In the genomic region with DNA sequence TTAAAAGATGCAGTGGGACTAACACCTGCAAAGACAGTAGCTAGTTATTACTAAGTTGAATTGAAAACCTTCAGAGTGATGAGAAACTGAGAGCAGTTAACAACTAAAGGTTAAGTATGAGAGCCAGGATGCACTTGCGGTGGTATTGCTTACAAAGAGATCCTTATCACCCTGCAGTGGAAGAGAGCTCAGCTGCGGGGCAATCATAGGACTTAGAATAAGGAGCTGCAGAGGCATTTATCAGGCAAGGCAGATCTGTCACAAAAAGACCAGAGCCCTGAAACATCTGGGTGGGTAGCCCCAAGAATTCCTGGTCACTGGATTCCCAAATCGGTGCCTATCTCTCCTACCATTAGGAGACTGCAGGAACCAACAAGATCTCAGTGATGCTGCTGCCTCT, we compare ENCODE assay signal across 25 cellular contexts. TPM values are rescaled to one million over a fixed set of nuclear protein-coding genes. Genes with fewer than 3 reads are reported as not detected.
A peak's percentile ranks its signal among the peaks of the same experiment; 100 is the strongest.
DNase-seq lines count a peak whose midpoint lies in the region; ATAC-seq and TF ChIP-seq lines count a peak whose summit lies in the region.
"Had no signal": no experiment of that assay in that cellular context is flagged by ENCODE, and none has a peak within 500 bp of the region (broad histone marks: within the 10 kb centered on the region; RNA-seq: fewer than 3 reads in every experiment).

No MANE protein-coding gene starts in this region.

- no peak overlapping the region for H4K5ac ChIP-seq in mesendoderm (ENCODE audit: low read length)

- H3K9ac ChIP-seq in mesendoderm (ENCODE audit: low read length) = no peak overlapping the region

- H3K27ac ChIP-seq in HEK293 (ENCODE audit: extremely low read depth, low read depth, low read length) (no peak overlapping the region), mesendoderm (ENCODE audit: low read depth, low read length) (no peak overlapping the region)
- H3K27ac ChIP-seq: left lung, right atrium auricular region had no signal

- no peaks in the 10 kb centered on the region for H3K4me1 Mint-ChIP-seq in activated naive CD4-positive, alpha-beta T cell treated with anti-CD3 and anti-CD28 coated beads, Interleukin-2, amount 10 ng/mL, durations not matched to agents 7 days and 5 days
- peaks cover 10% of the 10 kb centered on the region for H3K4me1 Mint-ChIP-seq in activated T-helper 2 cell treated with anti-CD3 and anti-CD28 coated beads, Interferon-gamma antibody, Interleukin-2, Interleukin-4, amounts not matched to agents 10 μg/mL and 5 μg/mL and 100 μg/mL, durations not matched to agents 14 hours and 24 hours and 36 hours (ENCODE audit: low read depth)
- H3K4me1 Mint-ChIP-seq: natural killer cell had no signal

- H3K36me3 ChIP-seq in HEK293 (ENCODE audit: control insufficient read depth in 2 of 2, insufficient read depth in 1 of 2, low read length in 2 of 2) = no peaks in the 10 kb centered on the region
- no peaks in the 10 kb centered on the region for H3K36me3 ChIP-seq in mesendoderm (ENCODE audit: control insufficient read depth, insufficient read depth, low read length)
- H3K36me3 ChIP-seq: left lung, right atrium auricular region had no signal

- intact Hi-C loops in activated T-helper 2 cell treated with anti-CD3 and anti-CD28 coated beads, Interferon-gamma antibody, Interleukin-2, Interleukin-4, amounts not matched to agents 10 μg/mL and 5 μg/mL and 100 μg/mL, durations not matched to agents 14 hours and 24 hours and 36 hours (cut with micrococcal nuclease) = no loop called here

- no CpG with 5 or more reads among the region's 3 CpGs for WGBS in mesendoderm (ENCODE audit: extremely low coverage, insufficient coverage, low lambda C conversion rate)

- H3K4me2 ChIP-seq in mesendoderm (ENCODE audit: low read length) = no peak overlapping the region

- ATAC-seq in HG02763 (IDR thresholded peaks at IDR 0.05; ENCODE audit: unreplicated experiment) = no peak
- ATAC-seq: left lung, natural killer cell, Right ventricle myocardium inferior had no signal

- no peaks in the 10 kb centered on the region for H3K79me2 ChIP-seq in mesendoderm (ENCODE audit: control insufficient read depth, insufficient read depth, low read length)

- H2AK5ac ChIP-seq in mesendoderm (ENCODE audit: low read length) = no peak overlapping the region

- H2BK120ac ChIP-seq in mesendoderm (ENCODE audit: low read depth, low read length) = no peak overlapping the region

- H3K4me3 Mint-ChIP-seq in activated naive CD4-positive, alpha-beta T cell treated with anti-CD3 and anti-CD28 coated beads, Interleukin-2, amount 10 ng/mL, durations not matched to agents 7 days and 5 days = no peak overlapping the region
- no peak overlapping the region for H3K4me3 Mint-ChIP-seq in activated T-helper 2 cell treated with anti-CD3 and anti-CD28 coated beads, Interferon-gamma antibody, Interleukin-2, Interleukin-4, amounts not matched to agents 10 μg/mL and 5 μg/mL and 100 μg/mL, durations not matched to agents 14 hours and 24 hours and 36 hours (ENCODE audit: low read depth)
- H3K4me3 Mint-ChIP-seq: mesothelial cell of epicardium, natural killer cell had no signal

- no peak overlapping the region for H3K23ac ChIP-seq in mesendoderm (ENCODE audit: low read length)

- no peaks in the 10 kb centered on the region for H3K9me3 Mint-ChIP-seq in activated naive CD4-positive, alpha-beta T cell treated with anti-CD3 and anti-CD28 coated beads, Interleukin-2, amount 10 ng/mL, durations not matched to agents 7 days and 5 days
- H3K9me3 Mint-ChIP-seq in activated T-helper 2 cell treated with anti-CD3 and anti-CD28 coated beads, Interferon-gamma antibody, Interleukin-2, Interleukin-4, amounts not matched to agents 10 μg/mL and 5 μg/mL and 100 μg/mL, durations not matched to agents 14 hours and 24 hours and 36 hours = no peaks in the 10 kb centered on the region
- H3K9me3 Mint-ChIP-seq: mesothelial cell of epicardium, natural killer cell had no signal

- TF ChIP-seq CTCF in HEK293 (tag by site-specific recombination; IDR thresholded peaks at IDR 0.05) = no peak

- H3K4ac ChIP-seq in mesendoderm (ENCODE audit: low read depth, low read length) = no peak overlapping the region

- H3K4me3 ChIP-seq in HEK293 (ENCODE audit: low read depth, low read length) (no peak overlapping the region), mesendoderm (ENCODE audit: low read length) (no peak overlapping the region)
- H3K4me3 ChIP-seq: left lung, right atrium auricular region had no signal

- no peak overlapping the region for H3K56ac ChIP-seq in mesendoderm (ENCODE audit: low read length)

- H3K18ac ChIP-seq in mesendoderm (ENCODE audit: low read length) = no peak overlapping the region

- H3K4me1 ChIP-seq in HEK293 (ENCODE audit: control insufficient read depth, insufficient read depth, low read length) (no peaks in the 10 kb centered on the region), mesendoderm (ENCODE audit: control insufficient read depth, low read depth, low read length) (no peaks in the 10 kb centered on the region)

- peak; percentile 32 for DNase-seq in activated naive CD4-positive, alpha-beta T cell treated with anti-CD3 and anti-CD28 coated beads, Interleukin-2, amount 10 ng/mL, durations not matched to agents 7 days and 5 days
- no peak for DNase-seq in activated naive CD4-positive, alpha-beta T cell (lab: John Stamatoyannopoulos, UW)
- DNase-seq in activated T-helper 2 cell treated with anti-CD3 and anti-CD28 coated beads, Interferon-gamma antibody, Interleukin-2, Interleukin-4, amounts not matched to agents 10 μg/mL and 5 μg/mL and 100 μg/mL, durations not matched to agents 14 hours and 24 hours and 36 hours (ENCODE audit: low spot score) = peak; percentile 22
- DNase-seq in mesendoderm (peak; percentile 62), DMS153 treated with DMSO at 0.1 percent for 48 hours (lab: John Stamatoyannopoulos, UW; ENCODE audit: unreplicated experiment) (no peak)
- DNase-seq in stimulated activated CD4-positive, alpha-beta T cell treated with anti-CD3 and anti-CD28 coated beads, Interleukin-2, amount 100 ng/mL, for 48 hours = no peak
- DNase-seq: activated CD4-positive, CD25-positive, alpha-beta regulatory T cell; activated CD8-positive, alpha-beta memory T cell treated with anti-CD3 and anti-CD28 coated beads, Interleukin-2, amount 50 U/mL, for 48 hours; activated effector memory CD4-positive, alpha-beta T cell treated with Interleukin-2 at 50 U/mL for 16 hours; amniotic stem cell; C1 segment of cervical spinal cord; dermis blood vessel endothelial cell; GF-D8; HCEC 1CT; Kasumi-1; left lung; natural killer cell; NCI-H187 treated with DMSO at 0.1 percent for 48 hours; NCI-H774 had no signal

- no peaks in the 10 kb centered on the region for H3K79me1 ChIP-seq in mesendoderm (ENCODE audit: low read length)

- no peaks in the 10 kb centered on the region for H3K9me3 ChIP-seq in HEK293 (ENCODE audit: control insufficient read depth, insufficient read depth, low read depth, low read length)
- H3K9me3 ChIP-seq: left lung, right atrium auricular region had no signal

- no peak overlapping the region for H2BK5ac ChIP-seq in mesendoderm (ENCODE audit: low read length)

- no peaks in the 10 kb centered on the region for H3K27me3 ChIP-seq in mesendoderm (ENCODE audit: insufficient read depth, low read length, poor library complexity)
- H3K27me3 ChIP-seq: left lung, right atrium auricular region had no signal

- H3K36me3 Mint-ChIP-seq in activated naive CD4-positive, alpha-beta T cell treated with anti-CD3 and anti-CD28 coated beads, Interleukin-2, amount 10 ng/mL, durations not matched to agents 7 days and 5 days = no peaks in the 10 kb centered on the region
- H3K36me3 Mint-ChIP-seq in activated T-helper 2 cell treated with anti-CD3 and anti-CD28 coated beads, Interferon-gamma antibody, Interleukin-2, Interleukin-4, amounts not matched to agents 10 μg/mL and 5 μg/mL and 100 μg/mL, durations not matched to agents 14 hours and 24 hours and 36 hours (ENCODE audit: low read depth) = no peaks in the 10 kb centered on the region
- H3K36me3 Mint-ChIP-seq: mesothelial cell of epicardium, natural killer cell had no signal

- POLR2A ChIA-PET in HEK293 (lab: Yijun Ruan, JAX) = interaction anchor here (0.9 kb wide), 1 partner anchor 28 kb away, joined by 3 read pairs; no protein-coding TSS in a partner anchor

- no peak overlapping the region for H4K8ac ChIP-seq in mesendoderm (ENCODE audit: low read depth, low read length)

- no peak overlapping the region for H3K27ac Mint-ChIP-seq in activated naive CD4-positive, alpha-beta T cell treated with anti-CD3 and anti-CD28 coated beads, Interleukin-2, amount 10 ng/mL, durations not matched to agents 7 days and 5 days
- H3K27ac Mint-ChIP-seq in activated T-helper 2 cell treated with anti-CD3 and anti-CD28 coated beads, Interferon-gamma antibody, Interleukin-2, Interleukin-4, amounts not matched to agents 10 μg/mL and 5 μg/mL and 100 μg/mL, durations not matched to agents 14 hours and 24 hours and 36 hours = no peak overlapping the region
- H3K27ac Mint-ChIP-seq: mesothelial cell of epicardium, natural killer cell had no signal

- no peak overlapping the region for H2BK15ac ChIP-seq in mesendoderm (replicated peaks; ENCODE audit: low read depth)

- CTCF ChIA-PET in activated naive CD4-positive, alpha-beta T cell treated with anti-CD3 and anti-CD28 coated beads, Interleukin-2, amount 10 ng/mL, durations not matched to agents 7 days and 5 days (lab: Charles Lee) = interaction anchor here (0.5 to 1.3 kb wide), 2 partner anchors 12 to 34 kb away, joined by 3 to 4 read pairs; partner anchors contain the start of gene CFAP300
- CTCF ChIA-PET in HEK293 (lab: Yijun Ruan, JAX) = interaction anchor here (0.5 to 10.7 kb wide), 3 partner anchors 11 to 958 kb away, joined by 3 to 196 read pairs (median 3); no protein-coding TSS in a partner anchor

- H3K27me3 Mint-ChIP-seq in activated naive CD4-positive, alpha-beta T cell treated with anti-CD3 and anti-CD28 coated beads, Interleukin-2, amount 10 ng/mL, durations not matched to agents 7 days and 5 days = peaks cover 21% of the 10 kb centered on the region
- peaks cover 17% of the 10 kb centered on the region for H3K27me3 Mint-ChIP-seq in activated T-helper 2 cell treated with anti-CD3 and anti-CD28 coated beads, Interferon-gamma antibody, Interleukin-2, Interleukin-4, amounts not matched to agents 10 μg/mL and 5 μg/mL and 100 μg/mL, durations not matched to agents 14 hours and 24 hours and 36 hours (ENCODE audit: low read depth)

TF ChIP-seq in HEK293, 187 proteins besides CTCF, POLR2A, EP300 and RAD21:
- TF ChIP-seq TRIM28 (IDR thresholded peaks at IDR 0.05; ENCODE audit: borderline replicate concordance, low read length) (0 out of 2 replicates have a peak, but pooled peaks have one; percentile 60), ZNF433 (tag by site-specific recombination; IDR thresholded peaks at IDR 0.05; ENCODE audit: low read depth) (no peak)

RNA-seq across cellular contexts. Expression of gene CFAP300, which starts 34.3 kb away (rescaled TPM):
- total RNA-seq in activated T-helper 2 cell treated with anti-CD3 and anti-CD28 coated beads, Interferon-gamma antibody, Interleukin-2, Interleukin-4, amounts not matched to agents 10 μg/mL and 5 μg/mL and 100 μg/mL, durations not matched to agents 14 hours and 24 hours and 36 hours = not detected in 2 replicates
- 0.48 TPM for polyA plus RNA-seq in mesendoderm (2013, experiment 1 of 2)
- polyA plus RNA-seq in mesendoderm (2013, experiment 2 of 2) = 0.35 TPM
- total RNA-seq: dermis blood vessel endothelial cell, natural killer cell, OCI-LY7 had no signal

Comparison
In these comparisons a context has a peak if more than half of its experiments do, and no peak if none do; other contexts are left out.
1. DNase-seq: peak in activated naive CD4-positive, alpha-beta T cell treated with anti-CD3 and anti-CD28 coated beads, Interleukin-2, amount 10 ng/mL, durations not matched to agents 7 days and 5 days (single experiment), activated T-helper 2 cell treated with anti-CD3 and anti-CD28 coated beads, Interferon-gamma antibody, Interleukin-2, Interleukin-4, amounts not matched to agents 10 μg/mL and 5 μg/mL and 100 μg/mL, durations not matched to agents 14 hours and 24 hours and 36 hours (single experiment) and mesendoderm (single experiment); none in activated naive CD4-positive, alpha-beta T cell (0 of 4), stimulated activated CD4-positive, alpha-beta T cell treated with anti-CD3 and anti-CD28 coated beads, Interleukin-2, amount 100 ng/mL, for 48 hours (0 of 2) and DMS153 treated with DMSO at 0.1 percent for 48 hours (single experiment).